Comparison of ENCODE assay signal across 9 cellular contexts in the genomic region with DNA sequence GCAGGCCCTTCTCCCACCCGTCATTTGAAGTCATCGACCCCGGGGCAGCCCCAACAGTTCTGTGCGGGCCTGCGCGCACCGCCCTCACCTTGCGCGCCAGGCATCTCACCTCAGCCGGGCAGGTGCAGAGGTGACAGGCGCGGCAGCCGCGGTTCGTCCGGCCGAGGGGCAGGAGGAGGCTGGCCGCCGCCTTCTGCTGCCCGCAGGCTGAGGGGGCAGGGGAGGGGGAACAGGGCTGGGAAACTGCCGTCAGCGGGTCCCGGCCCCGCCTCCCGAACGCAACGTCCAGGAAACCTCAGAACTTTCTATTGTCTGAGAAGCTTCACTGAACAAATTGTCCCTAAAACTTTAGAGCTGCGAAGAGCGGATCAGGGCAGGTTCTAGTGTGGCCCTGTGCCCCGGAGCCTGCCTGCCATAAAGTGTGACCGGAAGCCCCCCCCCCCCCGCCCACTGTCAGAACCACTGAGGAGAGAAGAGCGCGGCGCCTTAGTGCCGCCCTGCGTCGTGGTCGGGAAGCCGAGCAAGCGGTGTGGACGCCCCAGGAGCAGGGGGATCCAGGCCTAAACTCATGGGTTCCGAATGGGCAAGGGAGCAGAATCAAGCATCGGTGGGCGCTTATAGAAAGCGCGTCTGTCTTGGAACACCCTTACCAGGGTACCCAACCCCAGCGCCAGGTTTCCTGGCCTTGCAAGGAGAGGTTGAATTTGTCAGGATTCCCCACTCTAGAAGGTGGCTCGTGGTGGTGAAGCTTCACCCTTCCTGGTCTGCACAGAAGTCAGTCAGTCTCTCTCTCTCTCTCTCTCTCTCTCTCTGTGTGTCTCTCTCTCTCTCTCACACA. TPM values are rescaled to one million over a fixed set of nuclear protein-coding genes. Genes with fewer than 3 reads are reported as not detected.
DNase-seq lines count a peak whose midpoint lies in the region; ATAC-seq and TF ChIP-seq lines count a peak whose summit lies in the region.
"Had no signal": no experiment of that assay in that cellular context is flagged by ENCODE, and none has a peak within 500 bp of the region (broad histone marks: within the 10 kb centered on the region; RNA-seq: fewer than 3 reads in every experiment).

No MANE protein-coding gene starts in this region.

- TF ChIP-seq CTCF in HFFc6 (IDR thresholded peaks at IDR 0.05) (no peak), ascending aorta (IDR thresholded peaks at IDR 0.05) (no peak), ovary (IDR thresholded peaks at IDR 0.05) (no peak)

- H3K4me1 ChIP-seq in ascending aorta (peaks cover 3 to 10% of the 10 kb centered on the region in 2 donors), iPS-18a (ENCODE audit: control insufficient read depth, low read depth, low read length) (peaks cover 24% of the 10 kb centered on the region), ovary (ENCODE audit: insufficient read depth) (peaks cover 5% of the 10 kb centered on the region)

- no peak for DNase-seq in HFFc6
- no peak for DNase-seq in ascending aorta (ENCODE audit: low spot score in 2 of 2)
- DNase-seq in stimulated activated naive B cell treated with anti-CD40 and anti-IgM and Interleukin-4, amounts not matched to agents 10 μg/mL and 1 μg/mL and 100 μg/mL, for 72 hours: no peak
- no peak for DNase-seq in hippocampal formation (lab: John Stamatoyannopoulos, UW)
- no peak for DNase-seq in NCI-H524 (lab: John Stamatoyannopoulos, UW)
- no peak for DNase-seq in ovary
- DNase-seq in T1000 (lab: John Stamatoyannopoulos, UW): no peak

- H3K4me1 Mint-ChIP-seq in HFFc6 (ENCODE audit: low read depth): peaks cover 17% of the 10 kb centered on the region
- peaks cover 9 to 20% of the 10 kb centered on the region in 2 donors for H3K4me1 Mint-ChIP-seq in stimulated activated naive B cell treated with anti-CD40 and anti-IgM and Interleukin-4, amounts not matched to agents 10 μg/mL and 1 μg/mL and 100 μg/mL, for 72 hours

- H3K9me3 ChIP-seq in ascending aorta (no peaks in the 10 kb centered on the region), iPS-18a (ENCODE audit: control insufficient read depth, low read depth, low read length) (peaks cover 5% of the 10 kb centered on the region), ovary (no peaks in the 10 kb centered on the region)

- intact Hi-C loops in ascending aorta (cut with DNase I) (no loop called here), ovary (cut with DNase I) (no loop called here)

- no peak for TF ChIP-seq POLR2A in ovary (IDR thresholded peaks at IDR 0.05)

- H3K36me3 ChIP-seq in ascending aorta (no peaks in the 10 kb centered on the region), iPS-18a (ENCODE audit: control insufficient read depth, low read depth, low read length) (no peaks in the 10 kb centered on the region), ovary (no peaks in the 10 kb centered on the region)

- H3K4me3 ChIP-seq in ascending aorta: peak overlapping the region; percentile 36 to 54
- H3K4me3 ChIP-seq in iPS-18a (ENCODE audit: low read length): peak overlapping the region; percentile 39
- H3K4me3 ChIP-seq in ovary: no peak overlapping the region

- no peak for ATAC-seq in stimulated activated naive B cell treated with anti-CD40 and anti-IgM and Interleukin-4, amounts not matched to agents 10 μg/mL and 1 μg/mL and 100 μg/mL, for 72 hours (replicated peaks)

- peak overlapping the region; percentile 73 for H3K27ac Mint-ChIP-seq in HFFc6
- H3K27ac Mint-ChIP-seq in stimulated activated naive B cell treated with anti-CD40 and anti-IgM and Interleukin-4, amounts not matched to agents 10 μg/mL and 1 μg/mL and 100 μg/mL, for 72 hours: peak overlapping the region; percentile 66

- peak overlapping the region; percentile 76 for H3K4me3 Mint-ChIP-seq in HFFc6
- H3K4me3 Mint-ChIP-seq in stimulated activated naive B cell treated with anti-CD40 and anti-IgM and Interleukin-4, amounts not matched to agents 10 μg/mL and 1 μg/mL and 100 μg/mL, for 72 hours: no peak overlapping the region

- 1 to 3% (median 3%) methylated on average over 46 to 49 of the region's 49 CpGs for WGBS in ovary, 3 donors

- H3K27me3 Mint-ChIP-seq in HFFc6 (ENCODE audit: insufficient read depth): peaks cover 16% of the 10 kb centered on the region
- peaks cover 87 to 95% of the 10 kb centered on the region in 2 donors for H3K27me3 Mint-ChIP-seq in stimulated activated naive B cell treated with anti-CD40 and anti-IgM and Interleukin-4, amounts not matched to agents 10 μg/mL and 1 μg/mL and 100 μg/mL, for 72 hours

- H3K36me3 Mint-ChIP-seq in HFFc6 (ENCODE audit: low read depth): no peaks in the 10 kb centered on the region
- H3K36me3 Mint-ChIP-seq in stimulated activated naive B cell treated with anti-CD40 and anti-IgM and Interleukin-4, amounts not matched to agents 10 μg/mL and 1 μg/mL and 100 μg/mL, for 72 hours: peaks cover 1 to 6% of the 10 kb centered on the region in 2 donors

- peak overlapping the region in 1 of 2 donors; percentile 10 for H3K27ac ChIP-seq in ascending aorta
- H3K27ac ChIP-seq in iPS-18a (ENCODE audit: low read length): no peak overlapping the region
- no peak overlapping the region for H3K27ac ChIP-seq in ovary

- TF ChIP-seq EP300 in ovary (IDR thresholded peaks at IDR 0.05): no peak

- peaks cover 17% of the 10 kb centered on the region for H3K27me3 ChIP-seq in ascending aorta
- peaks cover 100% of the 10 kb centered on the region for H3K27me3 ChIP-seq in iPS-18a (ENCODE audit: control insufficient read depth, insufficient read depth, low read length)
- H3K27me3 ChIP-seq in ovary: no peaks in the 10 kb centered on the region

- H3K9me3 Mint-ChIP-seq in HFFc6: 0 out of 2 replicates have a peak, but pooled peaks cover 3% of the 10 kb centered on the region
- peaks cover 3 to 4% of the 10 kb centered on the region in 2 donors for H3K9me3 Mint-ChIP-seq in stimulated activated naive B cell treated with anti-CD40 and anti-IgM and Interleukin-4, amounts not matched to agents 10 μg/mL and 1 μg/mL and 100 μg/mL, for 72 hours

- H3K9ac ChIP-seq in iPS-18a (ENCODE audit: low read length): no peak overlapping the region

RNA-seq across cellular contexts. Expression of a gene that starts 13.3 kb away (rescaled TPM):
- total RNA-seq in HFFc6 (2021; fragmentation: NEBNext Ultra II Directional; extraction: Animal tissue kit (Norgen Biotek cat#: 25700)): 10 to 100 TPM in 3 of 6 experiments, 1 to 10 TPM in 3; 5.3 to 12.2 (median 10.0) TPM
- 1.8 TPM for total RNA-seq in ascending aorta
- total RNA-seq in ovary: under 1 TPM in 6 of 7 donors, not detected in 1; 0.08 to 0.60 (median 0.20) TPM
- under 1 TPM; 0.10 to 0.42 TPM for polyA plus RNA-seq in ovary
- total RNA-seq: activated CD8-positive, alpha-beta memory T cell treated with anti-CD3 and anti-CD28 coated beads for 36 hours had no signal
